ENCODE assay signal across 26 cellular contexts in genomic region chr1:117143856-117144255, GRCh38.
"Had no signal": no experiment of that assay in that cellular context is flagged by ENCODE, and none has a peak within 500 bp of the region (broad histone marks: within the 10 kb centered on the region; RNA-seq: fewer than 3 reads in every experiment).

No MANE protein-coding gene starts in this region.

- H3K36me3 ChIP-seq: breast epithelium, left ventricle myocardium inferior, pancreas, right lobe of liver, transverse colon, WERI-Rb-1 had no signal

- H3K27ac ChIP-seq: breast epithelium, left ventricle myocardium inferior, pancreas, right lobe of liver, transverse colon, WERI-Rb-1 had no signal

- H3K4me1 ChIP-seq: breast epithelium, pancreas, right lobe of liver, transverse colon had no signal

- H3K4me3 Mint-ChIP-seq: activated CD4-positive, alpha-beta memory T cell treated with anti-CD3 and anti-CD28 coated beads for 36 hours; activated CD4-positive, alpha-beta T cell treated with anti-CD3 and anti-CD28 coated beads, Interleukin-2, amount 10 ng/mL, durations not matched to agents 24 days and 14 days; activated naive CD4-positive, alpha-beta T cell treated with anti-CD3 and anti-CD28 coated beads, Interleukin-2, amount 50 U/mL, for 24 hours; activated naive CD8-positive, alpha-beta T cell treated with anti-CD3 and anti-CD28 coated beads, Interleukin-2, amount 50 U/mL, for 24 hours; dendritic cell treated with granulocyte-macrophage colony-stimulating factor and Interleukin-4, amounts not matched to agents 40 ng/mL and 50 ng/mL, for 4 days; endodermal cell; nephron; T-helper 17 cell had no signal

- H3K4me1 Mint-ChIP-seq: activated naive CD4-positive, alpha-beta T cell treated with anti-CD3 and anti-CD28 coated beads, Interleukin-2, amount 50 U/mL, for 24 hours; activated naive CD8-positive, alpha-beta T cell treated with anti-CD3 and anti-CD28 coated beads, Interleukin-2, amount 50 U/mL, for 24 hours had no signal

- FAIRE-seq: islet of Langerhans, pancreas had no signal

- H3K27me3 Mint-ChIP-seq: activated naive CD4-positive, alpha-beta T cell treated with anti-CD3 and anti-CD28 coated beads, Interleukin-2, amount 50 U/mL, for 24 hours had no signal

- H3K9me3 ChIP-seq: breast epithelium, left ventricle myocardium inferior, pancreas, right lobe of liver, transverse colon had no signal

- ATAC-seq: activated CD4-positive, CD25-positive, alpha-beta regulatory T cell treated with anti-CD3 and anti-CD28 coated beads, Interleukin-2, amount 50 U/mL, for 24 hours; activated naive CD8-positive, alpha-beta T cell treated with anti-CD3 and anti-CD28 coated beads, Interleukin-2, amount 50 U/mL, for 24 hours; esophagus mucosa; pancreas; right lobe of liver; T-helper 17 cell had no signal

- DNase-seq: activated CD4-positive, alpha-beta memory T cell treated with anti-CD3 and anti-CD28 coated beads for 36 hours; activated CD4-positive, alpha-beta T cell treated with anti-CD3 and anti-CD28 coated beads, Interleukin-2, amount 10 ng/mL, durations not matched to agents 24 days and 14 days; activated CD8-positive, alpha-beta memory T cell treated with anti-CD3 and anti-CD28 coated beads, Interleukin-2, amount 50 U/mL, for 4 hours; activated naive CD8-positive, alpha-beta T cell treated with anti-CD3 and anti-CD28 coated beads, Interleukin-2, amount 50 U/mL, for 24 hours; activated T-cell treated with anti-CD3 and anti-CD28 coated beads, Interleukin-2, amount 50 U/mL, for 48 hours; amygdala; central memory CD4-positive, alpha-beta T cell; endodermal cell; foreskin melanocyte; left ventricle myocardium inferior; pancreas; right lobe of liver; stimulated activated CD4-positive, alpha-beta T cell treated with anti-CD3 and anti-CD28 coated beads, Interleukin-2, amount 100 ng/mL, for 48 hours; stimulated activated naive CD4-positive, alpha-beta T cell treated with Interleukin-2 at 50 U/mL for 16 hours; T-helper 17 cell; T1000; transverse colon; WERI-Rb-1 had no signal

- H3K36me3 Mint-ChIP-seq: activated CD4-positive, alpha-beta memory T cell treated with anti-CD3 and anti-CD28 coated beads for 36 hours; activated naive CD4-positive, alpha-beta T cell treated with anti-CD3 and anti-CD28 coated beads, Interleukin-2, amount 50 U/mL, for 24 hours had no signal

- H3K27ac Mint-ChIP-seq: activated CD4-positive, alpha-beta memory T cell treated with anti-CD3 and anti-CD28 coated beads for 36 hours; activated CD4-positive, alpha-beta T cell treated with anti-CD3 and anti-CD28 coated beads, Interleukin-2, amount 10 ng/mL, durations not matched to agents 24 days and 14 days; activated naive CD4-positive, alpha-beta T cell treated with anti-CD3 and anti-CD28 coated beads, Interleukin-2, amount 50 U/mL, for 24 hours; activated naive CD8-positive, alpha-beta T cell treated with anti-CD3 and anti-CD28 coated beads, Interleukin-2, amount 50 U/mL, for 24 hours; activated T-helper 2 cell treated with anti-CD3 and anti-CD28 coated beads, Interferon-gamma antibody, Interleukin-2, Interleukin-4, amounts not matched to agents 10 μg/mL and 5 μg/mL and 100 μg/mL, durations not matched to agents 14 hours and 24 hours and 36 hours; dendritic cell treated with granulocyte-macrophage colony-stimulating factor and Interleukin-4, amounts not matched to agents 40 ng/mL and 50 ng/mL, for 4 days; endodermal cell; nephron; T-helper 17 cell had no signal

- H3K4me3 ChIP-seq: breast epithelium, left ventricle myocardium inferior, pancreas, right lobe of liver, transverse colon had no signal

- H3K9me3 Mint-ChIP-seq: activated CD4-positive, alpha-beta memory T cell treated with anti-CD3 and anti-CD28 coated beads for 36 hours; activated CD4-positive, alpha-beta T cell treated with anti-CD3 and anti-CD28 coated beads, Interleukin-2, amount 10 ng/mL, durations not matched to agents 24 days and 14 days; activated naive CD4-positive, alpha-beta T cell treated with anti-CD3 and anti-CD28 coated beads, Interleukin-2, amount 50 U/mL, for 24 hours; activated naive CD8-positive, alpha-beta T cell treated with anti-CD3 and anti-CD28 coated beads, Interleukin-2, amount 50 U/mL, for 24 hours; activated T-helper 2 cell treated with anti-CD3 and anti-CD28 coated beads, Interferon-gamma antibody, Interleukin-2, Interleukin-4, amounts not matched to agents 10 μg/mL and 5 μg/mL and 100 μg/mL, durations not matched to agents 14 hours and 24 hours and 36 hours; dendritic cell treated with granulocyte-macrophage colony-stimulating factor and Interleukin-4, amounts not matched to agents 40 ng/mL and 50 ng/mL, for 4 days; endodermal cell; nephron had no signal

- H3K27me3 ChIP-seq: breast epithelium, pancreas, right lobe of liver, transverse colon had no signal
